1 cellular context compared by ENCODE assay signal in genomic region chr4:131974730-131975129, GRCh38.
TF ChIP-seq lines count a peak whose summit lies in the region.

No MANE protein-coding gene starts in this region.

TF ChIP-seq in IMR-90, 13 proteins besides CTCF, POLR2A, EP300 and RAD21:
- TF ChIP-seq NFE2L2 (IDR thresholded peaks at IDR 0.05; ENCODE audit: low read depth, low read length) (no peak), CEBPB (IDR thresholded peaks at IDR 0.05; ENCODE audit: low read depth, low read length) (no peak), SMC3 (IDR thresholded peaks at IDR 0.05; ENCODE audit: low read depth, low read length) (no peak), CHD1 (IDR thresholded peaks at IDR 0.05; ENCODE audit: low read depth, low read length) (no peak), RFX5 (IDR thresholded peaks at IDR 0.05; ENCODE audit: low read depth, low read length) (no peak), FOS (IDR thresholded peaks at IDR 0.05; ENCODE audit: low read depth, low read length) (no peak), ELK1 (IDR thresholded peaks at IDR 0.05; ENCODE audit: borderline replicate concordance, low read depth, low read length) (no peak), MAZ (IDR thresholded peaks at IDR 0.05; ENCODE audit: borderline replicate concordance, low read depth, low read length) (no peak), MXI1 (IDR thresholded peaks at IDR 0.05; ENCODE audit: borderline replicate concordance, low read depth, low read length) (no peak), MAFK (IDR thresholded peaks at IDR 0.05; ENCODE audit: low read depth, low read length) (no peak), BHLHE40 (IDR thresholded peaks at IDR 0.05; ENCODE audit: low read depth, low read length) (no peak), RCOR1 (IDR thresholded peaks at IDR 0.05; ENCODE audit: insufficient replicate concordance, low read length) (no peak), USF2 (IDR thresholded peaks at IDR 0.05; ENCODE audit: low read depth, low read length) (no peak)
TF ChIP-seq in IMR-90: peak in this region for 0.
